Comparison of ENCODE assay signal across 16 cellular contexts in the genomic region with DNA sequence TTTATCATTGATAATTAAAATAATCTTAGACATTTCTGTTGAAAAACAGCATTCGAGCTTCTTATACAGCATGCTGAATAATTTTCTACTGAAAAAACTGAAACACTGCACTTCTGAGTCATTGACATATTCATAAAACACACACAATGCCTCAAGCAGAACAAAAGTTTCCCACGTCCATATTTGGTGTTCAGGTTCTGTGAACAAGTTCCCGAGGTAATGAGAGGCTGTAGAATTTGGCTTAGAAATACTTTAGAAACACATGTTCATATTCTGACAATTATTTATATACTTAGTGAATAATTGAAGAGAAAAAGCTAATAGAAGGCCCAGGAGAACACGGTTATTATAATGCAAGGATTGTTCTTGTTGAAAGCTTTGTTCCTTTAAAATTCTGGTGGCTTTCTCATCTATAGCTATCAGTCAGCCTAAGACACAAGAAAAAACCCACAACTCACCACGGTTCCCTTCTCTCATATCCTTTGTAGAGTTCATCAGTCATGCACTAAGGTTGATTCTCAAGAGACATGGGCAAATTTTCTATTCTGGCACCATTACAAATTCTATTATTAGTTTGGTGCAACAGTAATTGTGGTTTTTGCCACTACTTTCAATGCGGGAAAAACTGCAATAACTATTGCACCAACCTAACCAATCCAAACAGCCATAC.
DNase-seq lines count a peak whose midpoint lies in the region; ATAC-seq and TF ChIP-seq lines count a peak whose summit lies in the region.
"Had no signal": no experiment of that assay in that cellular context is flagged by ENCODE, and none has a peak within 500 bp of the region (broad histone marks: within the 10 kb centered on the region; RNA-seq: fewer than 3 reads in every experiment).

No MANE protein-coding gene starts in this region.

- H3K27ac Mint-ChIP-seq in nephron progenitor cell: no peak overlapping the region
- H3K27ac Mint-ChIP-seq: activated CD4-positive, alpha-beta T cell treated with anti-CD3 and anti-CD28 coated beads, Interleukin-2, amount 10 ng/mL, durations not matched to agents 7 days and 5 days had no signal

- H2AFZ ChIP-seq in GM23248 (no peak overlapping the region), neuronal stem cell (ENCODE audit: low read length) (no peak overlapping the region)
- H2AFZ ChIP-seq: hepatocyte had no signal

- H3K4me3 ChIP-seq in BLaER1 (no peak overlapping the region; the same call in 1 of the 2 replicates), GM23248 (no peak overlapping the region), neuronal stem cell (ENCODE audit: low read length in 2 of 2) (no peak overlapping the region)
- H3K4me3 ChIP-seq: dorsolateral prefrontal cortex, hepatocyte, SK-N-MC had no signal

- no peak overlapping the region for H2AK5ac ChIP-seq in neuronal stem cell (ENCODE audit: low read depth, low read length)

- no peaks in the 10 kb centered on the region; the same call in 1 of the 2 replicates for H3K9me2 ChIP-seq in GM23248 (ENCODE audit: insufficient read depth)

- 47 to 52% methylated on average over 6 of the region's 6 CpGs for WGBS in GM23248 (ENCODE audit: low coverage in 1 of 2, low lambda C conversion rate in 2 of 2, missing lambda C conversion rate in 2 of 2), 2 experiments
- no CpG with 5 or more reads among the region's 6 CpGs for WGBS in neuronal stem cell (ENCODE audit: extremely low coverage in 2 of 2, insufficient read length in 2 of 2, insufficient replicate concordance in 1 of 2), 2 donors

- H3K79me2 ChIP-seq in GM23248 (ENCODE audit: insufficient read depth): no peaks in the 10 kb centered on the region
- H3K79me2 ChIP-seq: hepatocyte had no signal

- H4K8ac ChIP-seq in neuronal stem cell (ENCODE audit: low read depth, low read length): no peak overlapping the region

- H3K9me3 ChIP-seq in BLaER1: no peaks in the 10 kb centered on the region
- no peaks in the 10 kb centered on the region for H3K9me3 ChIP-seq in GM23248 (ENCODE audit: low read depth)
- no peaks in the 10 kb centered on the region for H3K9me3 ChIP-seq in neuronal stem cell (replicated peaks in 1 of 2; ENCODE audit: control insufficient read depth in 2 of 2, insufficient read depth in 1 of 2, low read depth in 1 of 2, low read length in 2 of 2)

- H2BK5ac ChIP-seq in neuronal stem cell (ENCODE audit: low read length): no peak overlapping the region

- H3K4me3 Mint-ChIP-seq in nephron progenitor cell: no peak overlapping the region
- H3K4me3 Mint-ChIP-seq: activated CD4-positive, alpha-beta T cell treated with anti-CD3 and anti-CD28 coated beads, Interleukin-2, amount 10 ng/mL, durations not matched to agents 7 days and 5 days had no signal

- H4K20me1 ChIP-seq in BLaER1 (no peaks in the 10 kb centered on the region), GM23248 (ENCODE audit: insufficient read depth) (no peaks in the 10 kb centered on the region)

- H3K27ac ChIP-seq in BLaER1: peak overlapping the region; percentile 40; the same call in 1 of the 2 replicates
- no peak overlapping the region for H3K27ac ChIP-seq in GM23248
- H3K27ac ChIP-seq in foreskin keratinocyte: no peak overlapping the region
- no peak overlapping the region for H3K27ac ChIP-seq in neuronal stem cell (replicated peaks; ENCODE audit: low read length)
- H3K27ac ChIP-seq: dorsolateral prefrontal cortex, hepatocyte, SK-N-MC had no signal

- H3K27me3 ChIP-seq in BLaER1 (no peaks in the 10 kb centered on the region), GM23248 (replicated peaks; ENCODE audit: insufficient read depth) (no peaks in the 10 kb centered on the region), foreskin keratinocyte (no peaks in the 10 kb centered on the region), neuronal stem cell (ENCODE audit: control insufficient read depth in 3 of 3, insufficient read depth in 3 of 3, low read depth in 1 of 3, low read length in 3 of 3) (no peaks in the 10 kb centered on the region)
- H3K27me3 ChIP-seq: dorsolateral prefrontal cortex, hepatocyte had no signal

- no peak overlapping the region for H3K9ac ChIP-seq in BLaER1
- no peak overlapping the region for H3K9ac ChIP-seq in GM23248
- H3K9ac ChIP-seq in neuronal stem cell (ENCODE audit: low read depth, low read length, poor library complexity): no peak overlapping the region

- no peaks in the 10 kb centered on the region for H3K36me3 Mint-ChIP-seq in nephron progenitor cell (ENCODE audit: low read depth)

- in situ Hi-C loops in GM23248 (cut with MboI): no loop called here

- H3K36me3 ChIP-seq in BLaER1: no peaks in the 10 kb centered on the region
- H3K36me3 ChIP-seq in GM23248 (ENCODE audit: low read depth): no peaks in the 10 kb centered on the region
- H3K36me3 ChIP-seq in neuronal stem cell (replicated peaks in 1 of 2; ENCODE audit: control insufficient read depth in 2 of 2, insufficient read depth in 2 of 2, low read length in 2 of 2): no peaks in the 10 kb centered on the region

- H3K18ac ChIP-seq in neuronal stem cell (ENCODE audit: low read length): no peak overlapping the region

- H2BK15ac ChIP-seq in neuronal stem cell (ENCODE audit: low read length): no peak overlapping the region

- TF ChIP-seq CTCF in foreskin keratinocyte (conservative IDR thresholded peaks at IDR 0.05) (no peak), nephron progenitor cell (IDR thresholded peaks at IDR 0.05) (no peak)

- H2BK120ac ChIP-seq in neuronal stem cell (ENCODE audit: low read depth, low read length): no peak overlapping the region

- H3F3A ChIP-seq in GM23248 (ENCODE audit: insufficient read depth): peaks cover 8% of the 10 kb centered on the region; the same call in 1 of the 2 replicates

- no peaks in the 10 kb centered on the region for H3K9me3 Mint-ChIP-seq in nephron progenitor cell
- H3K9me3 Mint-ChIP-seq: activated CD4-positive, alpha-beta T cell treated with anti-CD3 and anti-CD28 coated beads, Interleukin-2, amount 10 ng/mL, durations not matched to agents 7 days and 5 days had no signal

- DNase-seq in GM23248 (peak; percentile 45), LHCN-M2 (ENCODE audit: low read depth) (peak; percentile 80), foreskin keratinocyte (peak; percentile 42 to 70), nephron progenitor cell (no peak), HPDE6-E6E7 (ENCODE audit: extremely low spot score) (no peak), neuronal stem cell (ENCODE audit: low spot score) (no peak)
- no peak for DNase-seq in stimulated activated CD4-positive, alpha-beta T cell treated with anti-CD3 and anti-CD28 coated beads, Interleukin-4, amount 100 ng/mL, for 24 hours
- DNase-seq: activated CD4-positive, alpha-beta T cell treated with anti-CD3 and anti-CD28 coated beads, Interleukin-2, amount 10 ng/mL, durations not matched to agents 7 days and 5 days; activated naive CD4-positive, alpha-beta T cell treated with Interleukin-2 at 50 U/mL for 16 hours; C1 segment of cervical spinal cord; dorsolateral prefrontal cortex; MV-4-11; NCI-H510A treated with DMSO at 0.1 percent for 48 hours had no signal

- no peak overlapping the region for H3K4ac ChIP-seq in neuronal stem cell (ENCODE audit: low read length)

- H3K27me3 Mint-ChIP-seq in nephron progenitor cell (ENCODE audit: low read depth, poor library complexity): no peaks in the 10 kb centered on the region
- H3K27me3 Mint-ChIP-seq: activated CD4-positive, alpha-beta T cell treated with anti-CD3 and anti-CD28 coated beads, Interleukin-2, amount 10 ng/mL, durations not matched to agents 7 days and 5 days had no signal

- no peak overlapping the region for H2BK12ac ChIP-seq in neuronal stem cell (ENCODE audit: low read length)

- peak; percentile 76 for ATAC-seq in foreskin keratinocyte

- H3K4me1 Mint-ChIP-seq in nephron progenitor cell: no peaks in the 10 kb centered on the region
- H3K4me1 Mint-ChIP-seq: activated CD4-positive, alpha-beta T cell treated with anti-CD3 and anti-CD28 coated beads, Interleukin-2, amount 10 ng/mL, durations not matched to agents 7 days and 5 days had no signal

- no peak overlapping the region for H4K91ac ChIP-seq in neuronal stem cell (ENCODE audit: low read depth, low read length, poor library complexity)

- no peak overlapping the region for H3K14ac ChIP-seq in neuronal stem cell (ENCODE audit: low read length)

- H3K4me2 ChIP-seq in BLaER1 (peak overlapping the region; percentile 72), GM23248 (ENCODE audit: unreplicated experiment) (no peak overlapping the region), neuronal stem cell (ENCODE audit: insufficient read depth, low read length, poor library complexity, severe bottlenecking) (no peak overlapping the region)
- H3K4me2 ChIP-seq: hepatocyte had no signal

- H3K23ac ChIP-seq in neuronal stem cell (ENCODE audit: low read depth, low read length, poor library complexity): no peak overlapping the region

- H3K4me1 ChIP-seq in BLaER1 (peaks cover 41% of the 10 kb centered on the region), GM23248 (ENCODE audit: insufficient read depth) (peaks cover 14% of the 10 kb centered on the region; the same call in 1 of the 2 replicates), foreskin keratinocyte (no peaks in the 10 kb centered on the region), neuronal stem cell (ENCODE audit: control insufficient read depth in 2 of 2, insufficient read depth in 1 of 2, low read depth in 1 of 2, low read length in 2 of 2) (no peaks in the 10 kb centered on the region)

- H3K79me1 ChIP-seq in neuronal stem cell (ENCODE audit: low read depth, low read length): no peaks in the 10 kb centered on the region

Comparison
In these comparisons a context has a peak if more than half of its experiments do, and no peak if none do; other contexts are left out.
1. DNase-seq: peak in GM23248 (single experiment), LHCN-M2 (single experiment) and foreskin keratinocyte (2 of 2); none in nephron progenitor cell (single experiment), HPDE6-E6E7 (single experiment), stimulated activated CD4-positive, alpha-beta T cell treated with anti-CD3 and anti-CD28 coated beads, Interleukin-4, amount 100 ng/mL, for 24 hours (single experiment) and neuronal stem cell (single experiment).